In genomic region chr1:93753766-93754763, GRCh38 we compare ENCODE assay signal across 11 cellular contexts.
DNase-seq lines count a peak whose midpoint lies in the region; ATAC-seq and TF ChIP-seq lines count a peak whose summit lies in the region.
"Had no signal": no experiment of that assay in that cellular context is flagged by ENCODE, and none has a peak within 500 bp of the region (broad histone marks: within the 10 kb centered on the region; RNA-seq: fewer than 3 reads in every experiment).

No MANE protein-coding gene starts in this region.

- no peaks in the 10 kb centered on the region for H3K36me3 ChIP-seq in adipocyte (ENCODE audit: control insufficient read depth, insufficient read depth, low read length, severe bottlenecking)

- peak; percentile 94 for DNase-seq in A172 (ENCODE audit: low spot score)
- DNase-seq in HT-29 (ENCODE audit: low spot score) = peak; percentile 32
- peak; percentile 84 for DNase-seq in adipocyte (ENCODE audit: low read depth)
- peak; percentile 98 for DNase-seq in iris pigment epithelial cell (ENCODE audit: low read depth)
- no peak for DNase-seq in NCI-H146 treated with DMSO at 0.1 percent for 48 hours (lab: John Stamatoyannopoulos, UW; ENCODE audit: unreplicated experiment)
- DNase-seq in type B pancreatic cell (ENCODE audit: extremely low spot score, unreplicated experiment) = no peak
- DNase-seq in activated CD8-positive, alpha-beta memory T cell treated with anti-CD3 and anti-CD28 coated beads, Interleukin-2, amount 50 U/mL, for 48 hours = no peak
- DNase-seq in stimulated activated naive CD8-positive, alpha-beta T cell treated with anti-CD3 and anti-CD28 coated beads, Interleukin-15, amount 100 ng/mL, for 72 hours = no peak
- DNase-seq: CD4-positive, alpha-beta memory T cell; effector memory CD4-positive, alpha-beta T cell; NCI-H524 had no signal

- peaks cover 43% of the 10 kb centered on the region for H3K4me1 ChIP-seq in adipocyte (ENCODE audit: control insufficient read depth, insufficient read depth, low read length)

- ATAC-seq in stimulated activated naive CD8-positive, alpha-beta T cell treated with anti-CD3 and anti-CD28 coated beads, Interleukin-15, amount 100 ng/mL, for 72 hours = no peak

- H3K36me3 Mint-ChIP-seq in type B pancreatic cell = no peaks in the 10 kb centered on the region
- H3K36me3 Mint-ChIP-seq: CD4-positive, alpha-beta memory T cell had no signal

- TF ChIP-seq CTCF in type B pancreatic cell (conservative IDR thresholded peaks at IDR 0.05) = no peak

- H3K4me3 ChIP-seq in adipocyte (ENCODE audit: low read length) = peak overlapping the region; percentile 21

- H3K4me3 Mint-ChIP-seq in type B pancreatic cell = no peak overlapping the region
- H3K4me3 Mint-ChIP-seq in stimulated activated naive CD8-positive, alpha-beta T cell treated with anti-CD3 and anti-CD28 coated beads, Interleukin-15, amount 100 ng/mL, for 72 hours = no peak overlapping the region
- H3K4me3 Mint-ChIP-seq: CD4-positive, alpha-beta memory T cell had no signal

- no peak overlapping the region for H3K27ac Mint-ChIP-seq in type B pancreatic cell
- no peak overlapping the region for H3K27ac Mint-ChIP-seq in stimulated activated naive CD8-positive, alpha-beta T cell treated with anti-CD3 and anti-CD28 coated beads, Interleukin-15, amount 100 ng/mL, for 72 hours
- H3K27ac Mint-ChIP-seq: CD4-positive, alpha-beta memory T cell had no signal

- no peaks in the 10 kb centered on the region for H3K9me3 Mint-ChIP-seq in type B pancreatic cell
- no peaks in the 10 kb centered on the region for H3K9me3 Mint-ChIP-seq in stimulated activated naive CD8-positive, alpha-beta T cell treated with anti-CD3 and anti-CD28 coated beads, Interleukin-15, amount 100 ng/mL, for 72 hours
- H3K9me3 Mint-ChIP-seq: CD4-positive, alpha-beta memory T cell had no signal

- no peaks in the 10 kb centered on the region for H3K9me3 ChIP-seq in adipocyte (ENCODE audit: control insufficient read depth, low read length)

- peak overlapping the region; percentile 24 for H3K9ac ChIP-seq in adipocyte (ENCODE audit: low read length)

- H3K27me3 Mint-ChIP-seq in type B pancreatic cell = no peaks in the 10 kb centered on the region
- H3K27me3 Mint-ChIP-seq in stimulated activated naive CD8-positive, alpha-beta T cell treated with anti-CD3 and anti-CD28 coated beads, Interleukin-15, amount 100 ng/mL, for 72 hours = peaks cover 11% of the 10 kb centered on the region
- H3K27me3 Mint-ChIP-seq: CD4-positive, alpha-beta memory T cell had no signal

- no peaks in the 10 kb centered on the region for H3K27me3 ChIP-seq in adipocyte (replicated peaks; ENCODE audit: control insufficient read depth, insufficient read depth, low read length)

- peaks cover 26% of the 10 kb centered on the region for H3K4me1 Mint-ChIP-seq in type B pancreatic cell (ENCODE audit: unreplicated experiment)
- peaks cover 41% of the 10 kb centered on the region for H3K4me1 Mint-ChIP-seq in stimulated activated naive CD8-positive, alpha-beta T cell treated with anti-CD3 and anti-CD28 coated beads, Interleukin-15, amount 100 ng/mL, for 72 hours

Comparison
In these comparisons a context has a peak if more than half of its experiments do, and no peak if none do; other contexts are left out.
1. DNase-seq: peak in A172 (single experiment), HT-29 (single experiment), adipocyte (single experiment) and iris pigment epithelial cell (single experiment); none in NCI-H146 treated with DMSO at 0.1 percent for 48 hours (single experiment), type B pancreatic cell (single experiment), activated CD8-positive, alpha-beta memory T cell treated with anti-CD3 and anti-CD28 coated beads, Interleukin-2, amount 50 U/mL, for 48 hours (single experiment) and stimulated activated naive CD8-positive, alpha-beta T cell treated with anti-CD3 and anti-CD28 coated beads, Interleukin-15, amount 100 ng/mL, for 72 hours (0 of 2).